In the genomic region with DNA sequence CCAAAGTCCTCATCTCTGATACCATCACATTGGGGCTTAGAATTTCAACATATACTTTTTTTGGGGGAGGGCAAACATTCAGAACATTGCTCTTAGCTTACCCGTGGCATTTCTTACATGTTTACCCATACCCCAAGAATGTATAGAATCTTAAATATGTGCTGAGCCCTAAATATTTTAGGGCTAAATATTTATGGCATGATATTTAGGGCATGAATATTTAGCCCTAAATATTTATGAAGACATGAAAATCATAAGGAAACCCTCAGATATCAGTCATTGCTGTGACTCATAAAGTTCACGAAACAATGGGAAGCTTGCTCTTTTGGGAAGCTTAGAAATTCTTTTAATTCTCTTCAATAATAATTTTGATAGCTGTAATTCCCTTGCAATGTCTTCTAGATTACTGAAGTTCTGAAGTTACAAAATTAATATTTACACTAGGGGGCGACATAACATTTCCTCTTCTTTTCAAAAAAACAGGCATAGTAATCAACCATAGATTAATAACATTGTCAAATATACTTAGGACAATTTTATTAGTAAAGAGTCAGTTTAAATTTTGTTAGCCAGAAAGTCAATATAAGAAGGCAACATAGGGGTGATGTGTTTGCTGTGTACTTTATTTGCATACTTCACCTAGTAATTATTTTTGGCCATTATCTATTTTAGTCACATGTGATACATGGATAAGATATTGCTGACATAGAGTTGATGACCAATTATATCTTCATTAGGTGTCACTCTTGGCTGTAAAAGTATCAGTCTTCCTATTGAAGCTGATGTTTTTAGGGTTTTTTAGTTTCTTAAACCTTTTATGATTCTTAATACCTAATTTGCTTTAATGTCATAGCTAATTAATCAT, we compare ENCODE assay signal across 11 cellular contexts. TPM values are rescaled to one million over a fixed set of nuclear protein-coding genes. Genes with fewer than 3 reads are reported as not detected.
A peak's percentile ranks its signal among the peaks of the same experiment; 100 is the strongest.
DNase-seq lines count a peak whose midpoint lies in the region; ATAC-seq and TF ChIP-seq lines count a peak whose summit lies in the region.
"Had no signal": no experiment of that assay in that cellular context is flagged by ENCODE, and none has a peak within 500 bp of the region (broad histone marks: within the 10 kb centered on the region; RNA-seq: fewer than 3 reads in every experiment).

No MANE protein-coding gene starts in this region.

- peaks cover 1% of the 10 kb centered on the region for H3K9me3 Mint-ChIP-seq in memory B cell
- H3K9me3 Mint-ChIP-seq in naive thymus-derived CD8-positive, alpha-beta T cell: peaks cover 0 to 14% (median 4%) of the 10 kb centered on the region in 9 donors

- H3K4me3 ChIP-seq in adrenal gland (no peak overlapping the region), coronary artery (no peak overlapping the region), stomach (no peak overlapping the region)
- H3K4me3 ChIP-seq: HAP-1 had no signal

- H3K27ac ChIP-seq in adrenal gland (no peak overlapping the region), coronary artery (no peak overlapping the region), stomach (no peak overlapping the region)

- intact Hi-C loops in adrenal gland (cut with DNase I): no loop called here
- intact Hi-C loops in stomach (cut with DNase I; ENCODE audit: low total_unique reads): no loop called here

- H3K36me3 Mint-ChIP-seq in memory B cell: no peaks in the 10 kb centered on the region
- no peaks in the 10 kb centered on the region for H3K36me3 Mint-ChIP-seq in naive thymus-derived CD8-positive, alpha-beta T cell
- H3K36me3 Mint-ChIP-seq: stimulated activated effector memory CD8-positive, alpha-beta T cell treated with anti-CD3 and anti-CD28 coated beads, Interleukin-12 subunit alpha, Interleukin-12 subunit beta, amount 100 ng/mL, for 72 hours had no signal

- in situ Hi-C loops in KBM-7 (cut with MboI; ENCODE audit: low pct_unique_long_range_greater_than_20kb, low sequenced_read_pairs): no loop called here

- WGBS in adrenal gland, 4 donors: 25 to 33% (median 28%) methylated on average over 3 of the region's 3 CpGs
- whole genome bisulfite sequencing in stomach, 5 donors: 45 to 49% (median 47%) methylated on average over 3 of the region's 3 CpGs

- no peaks in the 10 kb centered on the region for H3K4me1 Mint-ChIP-seq in memory B cell
- no peaks in the 10 kb centered on the region for H3K4me1 Mint-ChIP-seq in naive thymus-derived CD8-positive, alpha-beta T cell
- H3K4me1 Mint-ChIP-seq: stimulated activated effector memory CD8-positive, alpha-beta T cell treated with anti-CD3 and anti-CD28 coated beads, Interleukin-12 subunit alpha, Interleukin-12 subunit beta, amount 100 ng/mL, for 72 hours had no signal

- peak; percentile 31 for ATAC-seq in memory B cell (ENCODE audit: low read depth)
- ATAC-seq in naive thymus-derived CD8-positive, alpha-beta T cell: no peak
- ATAC-seq: stimulated activated effector memory CD8-positive, alpha-beta T cell treated with anti-CD3 and anti-CD28 coated beads, Interleukin-12 subunit alpha, Interleukin-12 subunit beta, amount 100 ng/mL, for 72 hours had no signal

- H3K27me3 Mint-ChIP-seq in memory B cell: no peaks in the 10 kb centered on the region
- H3K27me3 Mint-ChIP-seq in naive thymus-derived CD8-positive, alpha-beta T cell: peaks cover 0 to 2% (median 0%) of the 10 kb centered on the region in 5 donors

- H3K27me3 ChIP-seq in adrenal gland (no peaks in the 10 kb centered on the region), stomach (no peaks in the 10 kb centered on the region)

- H3K36me3 ChIP-seq in adrenal gland (replicated peaks in 1 of 2) (no peaks in the 10 kb centered on the region), stomach (no peaks in the 10 kb centered on the region)
- H3K36me3 ChIP-seq: HAP-1 had no signal

- H3K27ac Mint-ChIP-seq in memory B cell: no peak overlapping the region
- no peak overlapping the region for H3K27ac Mint-ChIP-seq in naive thymus-derived CD8-positive, alpha-beta T cell
- H3K27ac Mint-ChIP-seq: stimulated activated effector memory CD8-positive, alpha-beta T cell treated with anti-CD3 and anti-CD28 coated beads, Interleukin-12 subunit alpha, Interleukin-12 subunit beta, amount 100 ng/mL, for 72 hours had no signal

- DNase-seq in EH (ENCODE audit: low read depth) (peak; percentile 9), KBM-7 (peak; percentile 59), adrenal gland (no peak), memory B cell (ENCODE audit: low spot score in 2 of 2) (no peak), coronary artery (ENCODE audit: low spot score) (no peak), SHP77 treated with DMSO at 0.1 percent for 48 hours (lab: John Stamatoyannopoulos, UW) (no peak), stomach (no peak)
- DNase-seq in naive thymus-derived CD8-positive, alpha-beta T cell: no peak
- DNase-seq: activated CD4-positive, alpha-beta T cell treated with anti-CD3 and anti-CD28 coated beads for 48 hours had no signal

- POLR2A ChIA-PET in naive thymus-derived CD8-positive, alpha-beta T cell (lab: Charles Lee): no interaction called here

- H3K4me1 ChIP-seq in adrenal gland (replicated peaks in 1 of 2) (no peaks in the 10 kb centered on the region), stomach (no peaks in the 10 kb centered on the region)
- H3K4me1 ChIP-seq: HAP-1 had no signal

- H3K4me3 Mint-ChIP-seq in memory B cell: no peak overlapping the region
- no peak overlapping the region for H3K4me3 Mint-ChIP-seq in naive thymus-derived CD8-positive, alpha-beta T cell
- H3K4me3 Mint-ChIP-seq: stimulated activated effector memory CD8-positive, alpha-beta T cell treated with anti-CD3 and anti-CD28 coated beads, Interleukin-12 subunit alpha, Interleukin-12 subunit beta, amount 100 ng/mL, for 72 hours had no signal

- TF ChIP-seq CTCF in adrenal gland (IDR thresholded peaks at IDR 0.05) (peak in 5 of 6 experiments; percentile 16 to 59 (median 44)), coronary artery (IDR thresholded peaks at IDR 0.05) (no peak), stomach (IDR thresholded peaks at IDR 0.05) (peak in 1 of 7 experiments; percentile 17)

- no peak for TF ChIP-seq EP300 in stomach (IDR thresholded peaks at IDR 0.05)

- TF ChIP-seq POLR2A in adrenal gland (IDR thresholded peaks at IDR 0.05): no peak
- no peak for TF ChIP-seq POLR2A in stomach (IDR thresholded peaks at IDR 0.05)

- no peaks in the 10 kb centered on the region for H3K9me3 ChIP-seq in adrenal gland (replicated peaks in 1 of 3)
- peaks cover 0 to 21% (median 2%) of the 10 kb centered on the region in 4 donors for H3K9me3 ChIP-seq in stomach
- H3K9me3 ChIP-seq: HAP-1 had no signal

RNA-seq across cellular contexts. Expression of a gene that starts 13.1 kb away (rescaled TPM):
- total RNA-seq in adrenal gland (under 1 TPM in 7 of 8 donors, not detected in 1; 0.07 to 0.35 (median 0.10) TPM), stomach (1 to 10 TPM in 2 of 5 donors, under 1 TPM in 1, not detected in 2; 0.14 to 3.7 (median 2.9) TPM)
- polyA plus RNA-seq in adrenal gland (under 1 TPM; 0.10 to 0.53 (median 0.32) TPM), stomach (under 1 TPM; 0.03 to 0.50 (median 0.15) TPM)
- total RNA-seq in naive thymus-derived CD8-positive, alpha-beta T cell: not detected
- not detected for polyA plus RNA-seq in naive thymus-derived CD8-positive, alpha-beta T cell

Comparison
In these comparisons a context has a peak if more than half of its experiments do, and no peak if none do; other contexts are left out.
1. DNase-seq: peak in EH (single experiment) and KBM-7 (single experiment); none in adrenal gland (0 of 7), memory B cell (0 of 2), naive thymus-derived CD8-positive, alpha-beta T cell (0 of 10), coronary artery (single experiment), SHP77 treated with DMSO at 0.1 percent for 48 hours (single experiment) and stomach (single experiment).